1 cellular context compared by ENCODE assay signal in the genomic region with DNA sequence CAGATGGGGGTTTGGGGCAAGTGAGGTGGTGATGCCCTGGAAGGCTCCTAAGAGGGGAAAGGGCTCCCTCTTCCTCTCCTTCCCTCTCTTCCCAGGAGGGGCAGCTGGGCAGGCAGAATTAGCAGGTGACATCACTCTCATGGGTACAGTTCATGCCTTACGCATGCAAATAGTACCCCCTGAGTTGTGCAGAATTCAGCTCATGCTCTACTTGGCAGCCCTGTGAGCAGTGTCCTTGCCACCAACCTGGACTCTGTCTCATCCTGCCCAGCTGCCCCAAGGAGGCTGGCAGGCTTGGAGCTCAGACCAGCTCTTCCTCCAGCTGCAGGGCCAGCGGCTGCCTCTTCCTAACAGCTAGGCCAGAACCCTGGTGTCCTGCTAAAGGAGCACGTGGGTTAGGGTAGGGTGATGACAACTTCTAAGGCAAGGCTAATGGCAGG.
TF ChIP-seq lines count a peak whose summit lies in the region.

No MANE protein-coding gene starts in this region.

TF ChIP-seq in IMR-90, 13 proteins besides CTCF, POLR2A, EP300 and RAD21 (continued from another document):
- TF ChIP-seq RFX5 (IDR thresholded peaks at IDR 0.05; ENCODE audit: low read depth, low read length) (no peak), MAFK (IDR thresholded peaks at IDR 0.05; ENCODE audit: low read depth, low read length) (no peak), CEBPB (IDR thresholded peaks at IDR 0.05; ENCODE audit: low read depth, low read length) (no peak), BHLHE40 (IDR thresholded peaks at IDR 0.05; ENCODE audit: low read depth, low read length) (no peak), RCOR1 (IDR thresholded peaks at IDR 0.05; ENCODE audit: insufficient replicate concordance, low read length) (no peak), SMC3 (IDR thresholded peaks at IDR 0.05; ENCODE audit: low read depth, low read length) (no peak), MAZ (IDR thresholded peaks at IDR 0.05; ENCODE audit: borderline replicate concordance, low read depth, low read length) (no peak), NFE2L2 (IDR thresholded peaks at IDR 0.05; ENCODE audit: low read depth, low read length) (no peak), MXI1 (IDR thresholded peaks at IDR 0.05; ENCODE audit: borderline replicate concordance, low read depth, low read length) (no peak), FOS (IDR thresholded peaks at IDR 0.05; ENCODE audit: low read depth, low read length) (no peak), CHD1 (IDR thresholded peaks at IDR 0.05; ENCODE audit: low read depth, low read length) (no peak)
- TF ChIP-seq, protein P1, sequence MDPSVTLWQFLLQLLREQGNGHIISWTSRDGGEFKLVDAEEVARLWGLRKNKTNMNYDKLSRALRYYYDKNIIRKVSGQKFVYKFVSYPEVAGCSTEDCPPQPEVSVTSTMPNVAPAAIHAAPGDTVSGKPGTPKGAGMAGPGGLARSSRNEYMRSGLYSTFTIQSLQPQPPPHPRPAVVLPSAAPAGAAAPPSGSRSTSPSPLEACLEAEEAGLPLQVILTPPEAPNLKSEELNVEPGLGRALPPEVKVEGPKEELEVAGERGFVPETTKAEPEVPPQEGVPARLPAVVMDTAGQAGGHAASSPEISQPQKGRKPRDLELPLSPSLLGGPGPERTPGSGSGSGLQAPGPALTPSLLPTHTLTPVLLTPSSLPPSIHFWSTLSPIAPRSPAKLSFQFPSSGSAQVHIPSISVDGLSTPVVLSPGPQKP (IDR thresholded peaks at IDR 0.05; ENCODE audit: borderline replicate concordance, low read depth, low read length): no peak
